In genomic region chr15:75159244-75159643, GRCh38 we compare ENCODE assay signal across 26 cellular contexts.
"Had no signal": no experiment of that assay in that cellular context is flagged by ENCODE, and none has a peak within 500 bp of the region (broad histone marks: within the 10 kb centered on the region; RNA-seq: fewer than 3 reads in every experiment).

No MANE protein-coding gene starts in this region.

- H2AFZ ChIP-seq: parathyroid adenoma had no signal

- H3K36me3 ChIP-seq: neutrophil, right lobe of liver, sigmoid colon, stomach, thoracic aorta, thyroid gland, tibial nerve, upper lobe of left lung, uterus had no signal

- H3K4me1 ChIP-seq: parathyroid adenoma, psoas muscle, right lobe of liver, sigmoid colon, tibial nerve, uterus had no signal

- H3K27ac ChIP-seq: parathyroid adenoma, psoas muscle, right lobe of liver, sigmoid colon, thoracic aorta, thyroid gland, tibial nerve, upper lobe of left lung, uterus had no signal

- H3K9me3 ChIP-seq: neutrophil, psoas muscle, right lobe of liver, sigmoid colon, stomach, thoracic aorta, thyroid gland, tibial nerve, upper lobe of left lung, uterus had no signal

- ATAC-seq: naive thymus-derived CD8-positive, alpha-beta T cell; natural killer cell treated with Interleukin-12 subunit alpha and Interleukin-12 subunit beta and Interleukin-15 and Interleukin-18, amount 100 ng/mL, for 72 hours; psoas muscle; right lobe of liver; stimulated activated effector memory CD8-positive, alpha-beta T cell treated with anti-CD3 and anti-CD28 coated beads, Interleukin-12 subunit alpha, Interleukin-12 subunit beta, amount 100 ng/mL, for 72 hours; stimulated activated naive B cell treated with anti-CD40 and anti-IgM and Interleukin-4, amounts not matched to agents 10 μg/mL and 1 μg/mL and 100 μg/mL, for 72 hours had no signal

- H3K4me3 ChIP-seq: psoas muscle, right lobe of liver, sigmoid colon, stomach, thoracic aorta, thyroid gland, tibial nerve, upper lobe of left lung, uterus had no signal

- H3K27me3 ChIP-seq: neutrophil, right lobe of liver, sigmoid colon, stomach, thyroid gland, tibial nerve, upper lobe of left lung, uterus had no signal

- DNase-seq: naive thymus-derived CD8-positive, alpha-beta T cell; nephron progenitor cell; nucleus accumbens; posterior cingulate gyrus; psoas muscle; right cardiac atrium; right lobe of liver; sigmoid colon; small intestine; stimulated activated CD4-positive, alpha-beta T cell treated with anti-CD3 and anti-CD28 coated beads, Interleukin-15, amount 100 ng/mL, for 24 hours; stimulated activated CD4-positive, alpha-beta T cell treated with anti-CD3 and anti-CD28 coated beads, Interleukin-2, amount 100 ng/mL, for 24 hours; stimulated activated CD4-positive, alpha-beta T cell treated with anti-CD3 and anti-CD28 coated beads, Interleukin-2, amount 100 ng/mL, for 48 hours; stimulated activated CD4-positive, alpha-beta T cell treated with anti-CD3 and anti-CD28 coated beads, Interleukin-4, amount 100 ng/mL, for 24 hours; stimulated activated naive B cell treated with anti-CD40 and anti-IgM and Interleukin-4, amounts not matched to agents 10 μg/mL and 1 μg/mL and 100 μg/mL, for 72 hours; stimulated activated naive CD4-positive, alpha-beta T cell treated with Interleukin-2 at 50 U/mL for 16 hours; stomach; thyroid gland; trophoblast cell; upper lobe of left lung; uterus had no signal

- H3K79me2 ChIP-seq: parathyroid adenoma had no signal
